30 cellular contexts compared by ENCODE assay signal in genomic region chr11:76705834-76706233, GRCh38. TPM values are rescaled to one million over a fixed set of nuclear protein-coding genes. Genes with fewer than 3 reads are reported as not detected.
"Had no signal": no experiment of that assay in that cellular context is flagged by ENCODE, and none has a peak within 500 bp of the region (broad histone marks: within the 10 kb centered on the region; RNA-seq: fewer than 3 reads in every experiment).

No MANE protein-coding gene starts in this region.

- H3K4me1 ChIP-seq: body of pancreas, esophagus muscularis mucosa, foreskin keratinocyte, gastrocnemius medialis, heart left ventricle had no signal

- H3K36me3 ChIP-seq: adrenal gland, esophagus muscularis mucosa, gastrocnemius medialis, heart left ventricle had no signal

- H3K9me3 ChIP-seq: adrenal gland, body of pancreas, gastrocnemius medialis had no signal

- H3K27me3 ChIP-seq: adrenal gland, body of pancreas, esophagus muscularis mucosa, gastrocnemius medialis, heart left ventricle had no signal

- H3K27ac ChIP-seq: adrenal gland, body of pancreas, esophagus muscularis mucosa, foreskin keratinocyte, gastrocnemius medialis, heart left ventricle had no signal

- H3K4me3 ChIP-seq: adrenal gland, body of pancreas, esophagus muscularis mucosa, gastrocnemius medialis, heart left ventricle had no signal

- ATAC-seq: activated CD4-positive, alpha-beta T cell treated with anti-CD3 and anti-CD28 coated beads for 36 hours; activated CD8-positive, alpha-beta memory T cell treated with anti-CD3 and anti-CD28 coated beads, Interleukin-2, amount 10 ng/mL, durations not matched to agents 7 days and 5 days; activated CD8-positive, alpha-beta T cell treated with anti-CD3 and anti-CD28 coated beads, Interleukin-2, amount 10 ng/mL, durations not matched to agents 7 days and 5 days; activated naive CD8-positive, alpha-beta T cell treated with anti-CD3 and anti-CD28 coated beads, Interleukin-2, amount 50 U/mL, for 24 hours; body of pancreas; effector memory CD8-positive, alpha-beta T cell; gastrocnemius medialis; heart left ventricle had no signal

- FAIRE-seq: colon had no signal

- DNase-seq: activated CD4-positive, alpha-beta memory T cell treated with anti-CD3 and anti-CD28 coated beads for 36 hours; activated CD4-positive, alpha-beta T cell treated with anti-CD3 and anti-CD28 coated beads for 36 hours; activated CD4-positive, alpha-beta T cell treated with anti-CD3 and anti-CD28 coated beads, Interleukin-2, amount 10 ng/mL, durations not matched to agents 24 days and 14 days; activated CD4-positive, CD25-positive, alpha-beta regulatory T cell; activated CD4-positive, CD25-positive, alpha-beta regulatory T cell treated with anti-CD3 and anti-CD28 coated beads, Interleukin-2, amount 50 U/mL, for 72 hours; activated CD8-positive, alpha-beta memory T cell treated with anti-CD3 and anti-CD28 coated beads, Interleukin-2, amount 10 ng/mL, durations not matched to agents 7 days and 5 days; activated CD8-positive, alpha-beta memory T cell treated with anti-CD3 and anti-CD28 coated beads, Interleukin-2, amount 50 U/mL, for 4 hours; activated CD8-positive, alpha-beta T cell treated with anti-CD3 and anti-CD28 coated beads, Interleukin-2, amount 10 ng/mL, durations not matched to agents 7 days and 5 days; activated effector memory CD4-positive, alpha-beta T cell treated with anti-CD3 and anti-CD28 coated beads, Interleukin-2, amount 50 U/mL, for 16 hours; activated naive CD4-positive, alpha-beta T cell treated with anti-CD3 and anti-CD28 coated beads for 36 hours; activated naive CD8-positive, alpha-beta T cell treated with anti-CD3 and anti-CD28 coated beads for 36 hours; activated naive CD8-positive, alpha-beta T cell treated with anti-CD3 and anti-CD28 coated beads, Interleukin-2, amount 50 U/mL, for 24 hours; activated T-cell treated with anti-CD3 and anti-CD28 coated beads, Interleukin-2, amount 50 U/mL, for 1 hour; activated T-cell treated with anti-CD3 and anti-CD28 coated beads, Interleukin-2, amount 50 U/mL, for 48 hours; adrenal gland; amygdala; aorta; body of pancreas; caudate nucleus; cortex of kidney; dermis blood vessel endothelial cell; effector CD4-positive, alpha-beta T cell; effector memory CD8-positive, alpha-beta T cell; foreskin keratinocyte; gastrocnemius medialis; glutamatergic neuron; heart left ventricle; T1000 had no signal

RNA-seq across cellular contexts. Expression of gene LRRC32, which starts 35.3 kb away (rescaled TPM):
- total RNA-seq: foreskin keratinocyte had no signal
